8 cellular contexts compared by ENCODE assay signal in the genomic region with DNA sequence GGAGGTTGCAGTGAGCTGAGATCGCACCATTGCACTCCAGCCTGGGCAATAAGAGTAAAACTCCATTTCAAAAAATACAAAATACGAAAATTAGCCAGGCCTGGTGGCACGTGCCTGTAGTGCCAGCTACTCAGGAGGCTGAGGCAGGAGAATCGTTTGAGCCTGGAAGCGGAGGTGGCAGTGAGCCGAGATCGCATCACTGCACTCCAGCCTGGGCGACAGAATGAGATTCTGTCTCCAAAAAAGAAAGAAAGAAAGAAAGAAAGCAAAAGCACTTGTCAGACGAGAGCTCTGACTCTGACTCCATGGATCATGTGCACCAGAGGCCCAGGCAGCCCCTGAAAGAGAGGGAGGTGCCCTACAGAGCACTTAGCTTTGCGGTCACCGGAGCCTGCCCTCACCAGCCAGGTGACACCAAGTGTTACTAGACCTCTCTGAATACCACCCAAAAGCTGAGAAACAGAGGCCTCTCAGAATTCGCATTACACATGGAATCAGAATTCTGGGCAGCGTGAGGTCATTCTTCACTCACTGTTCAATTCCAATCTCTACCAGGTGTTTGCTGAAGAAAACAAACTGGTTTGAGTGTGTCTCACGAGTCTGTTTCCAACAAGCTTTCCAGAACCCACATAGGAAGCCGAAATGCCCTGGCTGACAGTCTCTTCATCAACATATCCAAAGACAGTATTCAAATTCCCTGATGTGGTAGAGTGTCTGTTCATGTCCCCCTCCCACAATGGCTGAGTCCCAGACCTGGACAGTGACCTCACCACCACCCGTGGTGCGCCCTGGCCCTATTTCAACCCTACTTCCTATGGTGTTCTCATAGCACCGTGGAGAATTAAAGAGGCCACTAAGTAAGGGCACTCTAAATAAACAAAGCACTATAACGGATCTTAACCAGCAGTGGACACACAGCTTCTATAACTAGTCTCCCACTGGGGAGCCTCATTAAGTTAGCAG. TPM values are rescaled to one million over a fixed set of nuclear protein-coding genes. Genes with fewer than 3 reads are reported as not detected.
DNase-seq lines count a peak whose midpoint lies in the region; ATAC-seq and TF ChIP-seq lines count a peak whose summit lies in the region.

No MANE protein-coding gene starts in this region.

- peak overlapping the region; percentile 94 for H3K4me2 ChIP-seq in DOHH2 (ENCODE audit: low read length)

- H3K27ac Mint-ChIP-seq in mesothelial cell of epicardium = peak overlapping the region; percentile 97

- H3K9me3 Mint-ChIP-seq in mesothelial cell of epicardium = no peaks in the 10 kb centered on the region

- peaks cover 2% of the 10 kb centered on the region; the same call in 1 of the 2 replicates for H3K36me3 ChIP-seq in DOHH2 (ENCODE audit: control insufficient read depth, low read length)
- H3K36me3 ChIP-seq in vagina = peaks cover 0 to 21% of the 10 kb centered on the region in 2 donors

- H3K9me2 ChIP-seq in DOHH2 (replicated peaks; ENCODE audit: control insufficient read depth, low read length) = no peaks in the 10 kb centered on the region

- H3K9me3 ChIP-seq in DOHH2 (ENCODE audit: control insufficient read depth, insufficient read depth, low read length) (no peaks in the 10 kb centered on the region), vagina (no peaks in the 10 kb centered on the region)

- TF ChIP-seq POLR2A in vagina (IDR thresholded peaks at IDR 0.05) = no peak

- DNase-seq in NCI-H146 (lab: John Stamatoyannopoulos, UW) (peak; percentile 82), cerebellar cortex (ENCODE audit: low spot score) (peak; percentile 54), mesothelial cell of epicardium (ENCODE audit: low spot score in 2 of 2, unreplicated experiment in 2 of 2) (no peak), vagina (ENCODE audit: extremely low spot score in 2 of 2) (no peak), GM13977 (ENCODE audit: low spot score) (no peak), NCI-H524 (lab: John Stamatoyannopoulos, UW) (no peak)

- peak overlapping the region; percentile 88 for H3K4me3 Mint-ChIP-seq in mesothelial cell of epicardium

- no peaks in the 10 kb centered on the region; the same call in 1 of the 2 replicates for H4K20me1 ChIP-seq in DOHH2 (ENCODE audit: control insufficient read depth, insufficient read depth, low read depth, low read length)

- peaks cover 23% of the 10 kb centered on the region for H3K4me1 Mint-ChIP-seq in mesothelial cell of epicardium

- TF ChIP-seq CTCF in DOHH2 (IDR thresholded peaks at IDR 0.05; ENCODE audit: low read depth, low read length, poor library complexity, severe bottlenecking) = no peak
- no peak for TF ChIP-seq CTCF in mesothelial cell of epicardium (IDR thresholded peaks at IDR 0.05; ENCODE audit: unreplicated experiment)
- no peak for TF ChIP-seq CTCF in vagina (IDR thresholded peaks at IDR 0.05)
- no peak for TF ChIP-seq CTCF in GM13977 (IDR thresholded peaks at IDR 0.05; ENCODE audit: extremely low read depth, insufficient read depth, missing control alignments)

- peaks cover 9% of the 10 kb centered on the region for H3K36me3 Mint-ChIP-seq in mesothelial cell of epicardium

- peaks cover 18% of the 10 kb centered on the region for H3K79me2 ChIP-seq in DOHH2 (ENCODE audit: control insufficient read depth, low read length)

- intact Hi-C loops in vagina (cut with DNase I) = no loop called here

- peak overlapping the region; percentile 97 for H3K4me3 ChIP-seq in DOHH2 (ENCODE audit: low read length)
- peak overlapping the region; percentile 97 to 100 for H3K4me3 ChIP-seq in vagina

- H3K27ac ChIP-seq in DOHH2 (ENCODE audit: low read depth, low read length) = no peak overlapping the region
- H3K27ac ChIP-seq in vagina = peak overlapping the region; percentile 94

- H3K4me1 ChIP-seq in DOHH2 (ENCODE audit: control insufficient read depth, low read length) (peaks cover 21% of the 10 kb centered on the region), vagina (peaks cover 34% of the 10 kb centered on the region)

- in situ Hi-C loops in GM13977 (cut with MboI; ENCODE audit: low pct_unique_long_range_greater_than_20kb, low sequenced_read_pairs, unreplicated experiment) = no loop called here

- H3F3A ChIP-seq in DOHH2 (ENCODE audit: control insufficient read depth, insufficient read depth) = peaks cover 13% of the 10 kb centered on the region

- H3K27me3 ChIP-seq in DOHH2 (ENCODE audit: control insufficient read depth, low read length) (no peaks in the 10 kb centered on the region), vagina (no peaks in the 10 kb centered on the region)

- no peak for ATAC-seq in HG03039 (IDR thresholded peaks at IDR 0.05; ENCODE audit: unreplicated experiment)

- H3K27me3 Mint-ChIP-seq in mesothelial cell of epicardium (ENCODE audit: low read depth) = no peaks in the 10 kb centered on the region

RNA-seq across cellular contexts. Expression of a gene that starts 1.5 kb away (rescaled TPM):
- total RNA-seq in mesothelial cell of epicardium (50.4 to 57.2 TPM (median 53.0 TPM) in 3 replicates), vagina (82.0 TPM)

RNA-seq across cellular contexts. Expression of a gene that starts 29.4 kb away (rescaled TPM):
- total RNA-seq in mesothelial cell of epicardium (1.7 to 2.4 TPM (median 2.3 TPM) in 3 replicates), vagina (0.74 TPM)

RNA-seq across cellular contexts. Expression of a gene that starts 45.6 kb away (rescaled TPM):
- total RNA-seq in mesothelial cell of epicardium (57.8 to 65.0 TPM (median 63.5 TPM) in 3 replicates), vagina (48.1 TPM)

Comparison
In these comparisons a context has a peak if more than half of its experiments do, and no peak if none do; other contexts are left out.
1. DNase-seq: peak in NCI-H146 (single experiment) and cerebellar cortex (single experiment); none in mesothelial cell of epicardium (0 of 2), vagina (0 of 2), GM13977 (single experiment) and NCI-H524 (0 of 2).